Comparison of ENCODE assay signal across 1 cellular context in genomic region chr6:163164175-163164900, GRCh38.
TF ChIP-seq lines count a peak whose summit lies in the region.

No MANE protein-coding gene starts in this region.

TF ChIP-seq in WTC11, 78 proteins besides CTCF, POLR2A, EP300 and RAD21 (continued from another document):
- TF ChIP-seq ZNF425 (CRISPR knock-in tag; conservative IDR thresholded peaks at IDR 0.05): no peak
- TF ChIP-seq ATF2 (CRISPR knock-in tag; IDR thresholded peaks at IDR 0.05; ENCODE audit: borderline replicate concordance, low read depth): no peak
TF ChIP-seq in WTC11: peak in this region for 0.
